1 cellular context compared by ENCODE assay signal in the genomic region with DNA sequence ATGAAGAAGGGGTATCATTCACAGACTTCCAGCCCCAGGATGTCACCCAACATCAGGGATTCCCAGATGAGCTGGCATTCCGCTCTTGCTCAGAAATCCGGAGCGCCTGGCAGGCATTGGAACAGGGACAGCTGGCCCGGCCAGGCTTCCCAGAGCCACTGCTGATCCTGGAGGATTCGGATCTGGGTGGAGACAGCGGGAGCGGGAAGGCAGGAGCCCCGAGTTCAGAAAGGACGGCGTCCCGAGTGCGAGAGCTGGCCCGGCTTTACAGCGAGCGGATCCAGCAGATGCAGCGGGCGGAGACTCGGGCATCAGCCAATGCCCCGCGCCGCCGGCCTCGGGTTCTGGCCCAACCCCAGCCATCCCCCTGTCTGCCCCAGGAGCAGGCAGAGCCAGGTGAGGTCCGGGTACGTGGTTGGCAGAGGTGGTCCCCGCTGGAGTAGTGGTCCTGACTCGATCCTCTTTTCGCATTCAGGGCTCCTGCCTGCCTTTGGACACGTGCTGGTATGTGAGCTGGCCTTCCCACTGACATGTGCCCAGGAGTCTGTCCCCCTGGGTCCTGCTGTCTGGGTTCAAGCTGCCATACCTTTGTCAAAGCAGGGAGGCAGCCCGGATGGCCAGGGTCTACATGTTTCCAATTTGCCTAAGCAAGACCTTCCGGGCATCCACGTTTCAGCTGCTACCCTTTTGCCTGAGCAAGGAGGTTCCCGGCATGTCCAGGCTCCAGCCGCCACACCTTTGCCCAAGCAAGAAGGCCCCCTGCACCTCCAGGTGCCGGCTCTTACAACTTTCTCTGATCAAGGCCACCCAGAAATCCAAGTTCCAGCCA.
TF ChIP-seq lines count a peak whose summit lies in the region.

No MANE protein-coding gene starts in this region.

TF ChIP-seq in GM12878, 131 proteins besides CTCF, POLR2A, EP300 and RAD21:
- TF ChIP-seq, protein P1, sequence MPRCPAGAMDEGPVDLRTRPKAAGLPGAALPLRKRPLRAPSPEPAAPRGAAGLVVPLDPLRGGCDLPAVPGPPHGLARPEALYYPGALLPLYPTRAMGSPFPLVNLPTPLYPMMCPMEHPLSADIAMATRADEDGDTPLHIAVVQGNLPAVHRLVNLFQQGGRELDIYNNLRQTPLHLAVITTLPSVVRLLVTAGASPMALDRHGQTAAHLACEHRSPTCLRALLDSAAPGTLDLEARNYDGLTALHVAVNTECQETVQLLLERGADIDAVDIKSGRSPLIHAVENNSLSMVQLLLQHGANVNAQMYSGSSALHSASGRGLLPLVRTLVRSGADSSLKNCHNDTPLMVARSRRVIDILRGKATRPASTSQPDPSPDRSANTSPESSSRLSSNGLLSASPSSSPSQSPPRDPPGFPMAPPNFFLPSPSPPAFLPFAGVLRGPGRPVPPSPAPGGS (IDR thresholded peaks at IDR 0.05; ENCODE audit: borderline replicate concordance, insufficient read depth, low read depth, low read length, poor library complexity, severe bottlenecking) = no peak
- no peak for TF ChIP-seq SIX5 (IDR thresholded peaks at IDR 0.05; ENCODE audit: low read depth, low read length, severe bottlenecking)
- TF ChIP-seq, protein P2, sequence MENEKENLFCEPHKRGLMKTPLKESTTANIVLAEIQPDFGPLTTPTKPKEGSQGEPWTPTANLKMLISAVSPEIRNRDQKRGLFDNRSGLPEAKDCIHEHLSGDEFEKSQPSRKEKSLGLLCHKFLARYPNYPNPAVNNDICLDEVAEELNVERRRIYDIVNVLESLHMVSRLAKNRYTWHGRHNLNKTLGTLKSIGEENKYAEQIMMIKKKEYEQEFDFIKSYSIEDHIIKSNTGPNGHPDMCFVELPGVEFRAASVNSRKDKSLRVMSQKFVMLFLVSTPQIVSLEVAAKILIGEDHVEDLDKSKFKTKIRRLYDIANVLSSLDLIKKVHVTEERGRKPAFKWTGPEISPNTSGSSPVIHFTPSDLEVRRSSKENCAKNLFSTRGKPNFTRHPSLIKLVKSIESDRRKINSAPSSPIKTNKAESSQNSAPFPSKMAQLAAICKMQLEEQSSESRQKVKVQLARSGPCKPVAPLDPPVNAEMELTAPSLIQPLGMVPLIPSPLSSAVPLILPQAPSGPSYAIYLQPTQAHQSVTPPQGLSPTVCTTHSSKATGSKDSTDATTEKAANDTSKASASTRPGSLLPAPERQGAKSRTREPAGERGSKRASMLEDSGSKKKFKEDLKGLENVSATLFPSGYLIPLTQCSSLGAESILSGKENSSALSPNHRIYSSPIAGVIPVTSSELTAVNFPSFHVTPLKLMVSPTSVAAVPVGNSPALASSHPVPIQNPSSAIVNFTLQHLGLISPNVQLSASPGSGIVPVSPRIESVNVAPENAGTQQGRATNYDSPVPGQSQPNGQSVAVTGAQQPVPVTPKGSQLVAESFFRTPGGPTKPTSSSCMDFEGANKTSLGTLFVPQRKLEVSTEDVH (IDR thresholded peaks at IDR 0.05; ENCODE audit: low read depth, partially characterized antibody) = no peak
- TF ChIP-seq KDM1A (IDR thresholded peaks at IDR 0.05; ENCODE audit: borderline replicate concordance) = no peak
- TF ChIP-seq BRCA1 (IDR thresholded peaks at IDR 0.05; ENCODE audit: low read depth, low read length) = no peak
- TF ChIP-seq CREB1 (IDR thresholded peaks at IDR 0.05; ENCODE audit: low read depth) = no peak
- TF ChIP-seq SPI1 (IDR thresholded peaks at IDR 0.05; ENCODE audit: borderline replicate concordance, insufficient read depth, low read depth, low read length) = no peak
- TF ChIP-seq, protein P3, sequence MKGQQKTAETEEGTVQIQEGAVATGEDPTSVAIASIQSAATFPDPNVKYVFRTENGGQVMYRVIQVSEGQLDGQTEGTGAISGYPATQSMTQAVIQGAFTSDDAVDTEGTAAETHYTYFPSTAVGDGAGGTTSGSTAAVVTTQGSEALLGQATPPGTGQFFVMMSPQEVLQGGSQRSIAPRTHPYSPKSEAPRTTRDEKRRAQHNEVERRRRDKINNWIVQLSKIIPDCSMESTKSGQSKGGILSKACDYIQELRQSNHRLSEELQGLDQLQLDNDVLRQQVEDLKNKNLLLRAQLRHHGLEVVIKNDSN (IDR thresholded peaks at IDR 0.05; ENCODE audit: borderline replicate concordance, extremely low read length, insufficient read depth, low read depth, low read length) = no peak
- no peak for TF ChIP-seq SMARCA5 (IDR thresholded peaks at IDR 0.05)
- TF ChIP-seq MXI1 (IDR thresholded peaks at IDR 0.05; ENCODE audit: low read depth, low read length) = no peak
- TF ChIP-seq FOXM1 (IDR thresholded peaks at IDR 0.05; ENCODE audit: low read depth, low read length) = no peak
- TF ChIP-seq DPF2 (IDR thresholded peaks at IDR 0.05) = no peak
- no peak for TF ChIP-seq EED (IDR thresholded peaks at IDR 0.05; ENCODE audit: low read depth)
